In the genomic region with DNA sequence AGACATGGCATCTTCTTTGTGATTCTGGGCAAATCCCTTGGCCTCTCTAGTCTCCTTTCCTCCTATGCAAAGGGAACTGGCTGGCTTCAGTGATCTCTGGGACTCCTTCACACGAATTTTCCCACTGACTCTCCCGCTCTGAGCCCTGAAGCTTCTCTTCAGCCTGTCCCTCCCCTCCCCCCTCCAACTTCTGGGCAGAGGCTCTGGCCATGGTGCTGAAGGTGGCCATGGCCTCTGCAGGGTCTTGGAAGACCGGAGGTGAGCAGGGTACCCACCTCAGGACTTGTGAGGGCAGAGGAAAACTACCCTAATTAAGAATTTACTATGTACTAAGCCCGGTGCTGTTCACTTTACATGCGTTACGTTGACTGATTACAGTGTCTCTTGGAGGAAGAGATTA, we compare ENCODE assay signal across 1 cellular context.
TF ChIP-seq lines count a peak whose summit lies in the region.

No MANE protein-coding gene starts in this region.

TF ChIP-seq in HepG2, 621 proteins besides CTCF, POLR2A, EP300 and RAD21 (continued from another document and continues in another):
- TF ChIP-seq, protein P1, sequence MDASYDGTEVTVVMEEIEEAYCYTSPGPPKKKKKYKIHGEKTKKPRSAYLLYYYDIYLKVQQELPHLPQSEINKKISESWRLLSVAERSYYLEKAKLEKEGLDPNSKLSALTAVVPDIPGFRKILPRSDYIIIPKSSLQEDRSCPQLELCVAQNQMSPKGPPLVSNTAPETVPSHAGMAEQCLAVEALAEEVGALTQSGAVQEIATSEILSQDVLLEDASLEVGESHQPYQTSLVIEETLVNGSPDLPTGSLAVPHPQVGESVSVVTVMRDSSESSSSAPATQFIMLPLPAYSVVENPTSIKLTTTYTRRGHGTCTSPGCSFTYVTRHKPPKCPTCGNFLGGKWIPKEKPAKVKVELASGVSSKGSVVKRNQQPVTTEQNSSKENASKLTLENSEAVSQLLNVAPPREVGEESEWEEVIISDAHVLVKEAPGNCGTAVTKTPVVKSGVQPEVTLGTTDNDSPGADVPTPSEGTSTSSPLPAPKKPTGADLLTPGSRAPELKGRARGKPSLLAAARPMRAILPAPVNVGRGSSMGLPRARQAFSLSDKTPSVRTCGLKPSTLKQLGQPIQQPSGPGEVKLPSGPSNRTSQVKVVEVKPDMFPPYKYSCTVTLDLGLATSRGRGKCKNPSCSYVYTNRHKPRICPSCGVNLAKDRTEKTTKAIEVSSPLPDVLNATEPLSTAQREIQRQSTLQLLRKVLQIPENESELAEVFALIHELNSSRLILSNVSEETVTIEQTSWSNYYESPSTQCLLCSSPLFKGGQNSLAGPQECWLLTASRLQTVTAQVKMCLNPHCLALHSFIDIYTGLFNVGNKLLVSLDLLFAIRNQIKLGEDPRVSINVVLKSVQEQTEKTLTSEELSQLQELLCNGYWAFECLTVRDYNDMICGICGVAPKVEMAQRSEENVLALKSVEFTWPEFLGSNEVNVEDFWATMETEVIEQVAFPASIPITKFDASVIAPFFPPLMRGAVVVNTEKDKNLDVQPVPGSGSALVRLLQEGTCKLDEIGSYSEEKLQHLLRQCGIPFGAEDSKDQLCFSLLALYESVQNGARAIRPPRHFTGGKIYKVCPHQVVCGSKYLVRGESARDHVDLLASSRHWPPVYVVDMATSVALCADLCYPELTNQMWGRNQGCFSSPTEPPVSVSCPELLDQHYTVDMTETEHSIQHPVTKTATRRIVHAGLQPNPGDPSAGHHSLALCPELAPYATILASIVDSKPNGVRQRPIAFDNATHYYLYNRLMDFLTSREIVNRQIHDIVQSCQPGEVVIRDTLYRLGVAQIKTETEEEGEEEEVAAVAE (CRISPR knock-in tag; IDR thresholded peaks at IDR 0.05; ENCODE audit: borderline replicate concordance): peak; percentile 65; the same call in 1 of the 2 replicates
- TF ChIP-seq SRY (CRISPR knock-in tag; IDR thresholded peaks at IDR 0.05): peak; percentile 83; the same call in 1 of the 2 replicates
- TF ChIP-seq, protein P2, sequence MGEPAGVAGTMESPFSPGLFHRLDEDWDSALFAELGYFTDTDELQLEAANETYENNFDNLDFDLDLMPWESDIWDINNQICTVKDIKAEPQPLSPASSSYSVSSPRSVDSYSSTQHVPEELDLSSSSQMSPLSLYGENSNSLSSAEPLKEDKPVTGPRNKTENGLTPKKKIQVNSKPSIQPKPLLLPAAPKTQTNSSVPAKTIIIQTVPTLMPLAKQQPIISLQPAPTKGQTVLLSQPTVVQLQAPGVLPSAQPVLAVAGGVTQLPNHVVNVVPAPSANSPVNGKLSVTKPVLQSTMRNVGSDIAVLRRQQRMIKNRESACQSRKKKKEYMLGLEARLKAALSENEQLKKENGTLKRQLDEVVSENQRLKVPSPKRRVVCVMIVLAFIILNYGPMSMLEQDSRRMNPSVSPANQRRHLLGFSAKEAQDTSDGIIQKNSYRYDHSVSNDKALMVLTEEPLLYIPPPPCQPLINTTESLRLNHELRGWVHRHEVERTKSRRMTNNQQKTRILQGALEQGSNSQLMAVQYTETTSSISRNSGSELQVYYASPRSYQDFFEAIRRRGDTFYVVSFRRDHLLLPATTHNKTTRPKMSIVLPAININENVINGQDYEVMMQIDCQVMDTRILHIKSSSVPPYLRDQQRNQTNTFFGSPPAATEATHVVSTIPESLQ (CRISPR knock-in tag; conservative IDR thresholded peaks at IDR 0.05): 0 out of 2 replicates have a peak, but pooled peaks have one; percentile 68
- peak; percentile 59; the same call in 1 of the 2 replicates for TF ChIP-seq IRF2 (CRISPR knock-in tag; IDR thresholded peaks at IDR 0.05)
- TF ChIP-seq, protein P3, sequence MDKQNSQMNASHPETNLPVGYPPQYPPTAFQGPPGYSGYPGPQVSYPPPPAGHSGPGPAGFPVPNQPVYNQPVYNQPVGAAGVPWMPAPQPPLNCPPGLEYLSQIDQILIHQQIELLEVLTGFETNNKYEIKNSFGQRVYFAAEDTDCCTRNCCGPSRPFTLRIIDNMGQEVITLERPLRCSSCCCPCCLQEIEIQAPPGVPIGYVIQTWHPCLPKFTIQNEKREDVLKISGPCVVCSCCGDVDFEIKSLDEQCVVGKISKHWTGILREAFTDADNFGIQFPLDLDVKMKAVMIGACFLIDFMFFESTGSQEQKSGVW (CRISPR knock-in tag; IDR thresholded peaks at IDR 0.05; ENCODE audit: borderline replicate concordance): 0 out of 2 replicates have a peak, but pooled peaks have one; percentile 64
- peak; percentile 63; the same call in 1 of the 2 replicates for TF ChIP-seq KLF6 (CRISPR knock-in tag; IDR thresholded peaks at IDR 0.05)
- TF ChIP-seq, protein P4, sequence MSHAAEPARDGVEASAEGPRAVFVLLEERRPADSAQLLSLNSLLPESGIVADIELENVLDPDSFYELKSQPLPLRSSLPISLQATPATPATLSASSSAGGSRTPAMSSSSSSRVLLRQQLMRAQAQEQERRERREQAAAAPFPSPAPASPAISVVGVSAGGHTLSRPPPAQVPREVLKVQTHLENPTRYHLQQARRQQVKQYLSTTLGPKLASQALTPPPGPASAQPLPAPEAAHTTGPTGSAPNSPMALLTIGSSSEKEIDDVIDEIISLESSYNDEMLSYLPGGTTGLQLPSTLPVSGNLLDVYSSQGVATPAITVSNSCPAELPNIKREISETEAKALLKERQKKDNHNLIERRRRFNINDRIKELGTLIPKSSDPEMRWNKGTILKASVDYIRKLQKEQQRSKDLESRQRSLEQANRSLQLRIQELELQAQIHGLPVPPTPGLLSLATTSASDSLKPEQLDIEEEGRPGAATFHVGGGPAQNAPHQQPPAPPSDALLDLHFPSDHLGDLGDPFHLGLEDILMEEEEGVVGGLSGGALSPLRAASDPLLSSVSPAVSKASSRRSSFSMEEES (CRISPR knock-in tag; IDR thresholded peaks at IDR 0.05): peak; percentile 57; the same call in 1 of the 2 replicates
- peak; percentile 33; the same call in 1 of the 2 replicates for TF ChIP-seq NFKB2 (CRISPR knock-in tag; IDR thresholded peaks at IDR 0.05; ENCODE audit: borderline replicate concordance)
- peak; percentile 59; the same call in 1 of the 2 replicates for TF ChIP-seq ZSCAN21 (CRISPR knock-in tag; IDR thresholded peaks at IDR 0.05; ENCODE audit: borderline replicate concordance)
- TF ChIP-seq RXRB (CRISPR knock-in tag; IDR thresholded peaks at IDR 0.05; ENCODE audit: borderline replicate concordance): 0 out of 2 replicates have a peak, but pooled peaks have one; percentile 48
- peak; percentile 49; the same call in 1 of the 2 replicates for TF ChIP-seq KDM2A (CRISPR knock-in tag; IDR thresholded peaks at IDR 0.05; ENCODE audit: borderline replicate concordance, low read depth)
- TF ChIP-seq, protein P5, sequence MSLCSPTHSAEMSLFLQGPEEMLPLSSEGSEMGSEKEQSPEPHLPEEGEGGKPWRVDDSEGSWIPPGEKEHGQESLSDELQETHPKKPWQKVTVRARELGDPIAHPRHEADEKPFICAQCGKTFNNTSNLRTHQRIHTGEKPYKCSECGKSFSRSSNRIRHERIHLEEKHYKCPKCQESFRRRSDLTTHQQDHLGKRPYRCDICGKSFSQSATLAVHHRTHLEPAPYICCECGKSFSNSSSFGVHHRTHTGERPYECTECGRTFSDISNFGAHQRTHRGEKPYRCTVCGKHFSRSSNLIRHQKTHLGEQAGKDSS (CRISPR knock-in tag; IDR thresholded peaks at IDR 0.05; ENCODE audit: borderline replicate concordance, low read depth): 0 out of 2 replicates have a peak, but pooled peaks have one; percentile 45
- TF ChIP-seq SOX13 (IDR thresholded peaks at IDR 0.05): no peak
- TF ChIP-seq SOX13 (CRISPR knock-in tag; conservative IDR thresholded peaks at IDR 0.05 in 1 of 2, IDR thresholded peaks at IDR 0.05 in 1 of 2): peak in 1 of 2 experiments; percentile 49; a peak in 2 of 4 replicates
- TF ChIP-seq FOXK1 (CRISPR knock-in tag; IDR thresholded peaks at IDR 0.05; ENCODE audit: borderline replicate concordance, low read depth): peak; percentile 44; the same call in 1 of the 2 replicates
- TF ChIP-seq MAFF (IDR thresholded peaks at IDR 0.05; ENCODE audit: low read depth, low read length): no peak
- peak; percentile 35; the same call in 1 of the 2 replicates for TF ChIP-seq YEATS2 (CRISPR knock-in tag; IDR thresholded peaks at IDR 0.05; ENCODE audit: borderline replicate concordance)
- TF ChIP-seq, protein P6, sequence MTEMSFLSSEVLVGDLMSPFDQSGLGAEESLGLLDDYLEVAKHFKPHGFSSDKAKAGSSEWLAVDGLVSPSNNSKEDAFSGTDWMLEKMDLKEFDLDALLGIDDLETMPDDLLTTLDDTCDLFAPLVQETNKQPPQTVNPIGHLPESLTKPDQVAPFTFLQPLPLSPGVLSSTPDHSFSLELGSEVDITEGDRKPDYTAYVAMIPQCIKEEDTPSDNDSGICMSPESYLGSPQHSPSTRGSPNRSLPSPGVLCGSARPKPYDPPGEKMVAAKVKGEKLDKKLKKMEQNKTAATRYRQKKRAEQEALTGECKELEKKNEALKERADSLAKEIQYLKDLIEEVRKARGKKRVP (CRISPR knock-in tag; IDR thresholded peaks at IDR 0.05): 0 out of 4 replicates have a peak, but pooled peaks of 1 of the 2 experiments have one; percentile 20
- TF ChIP-seq, protein P7, sequence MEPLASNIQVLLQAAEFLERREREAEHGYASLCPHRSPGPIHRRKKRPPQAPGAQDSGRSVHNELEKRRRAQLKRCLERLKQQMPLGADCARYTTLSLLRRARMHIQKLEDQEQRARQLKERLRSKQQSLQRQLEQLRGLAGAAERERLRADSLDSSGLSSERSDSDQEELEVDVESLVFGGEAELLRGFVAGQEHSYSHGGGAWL (CRISPR knock-in tag; IDR thresholded peaks at IDR 0.05): peak; percentile 83; the same call in 1 of the 2 replicates
- TF ChIP-seq MEF2D (CRISPR knock-in tag; IDR thresholded peaks at IDR 0.05): peak; percentile 81
- TF ChIP-seq, protein P8, sequence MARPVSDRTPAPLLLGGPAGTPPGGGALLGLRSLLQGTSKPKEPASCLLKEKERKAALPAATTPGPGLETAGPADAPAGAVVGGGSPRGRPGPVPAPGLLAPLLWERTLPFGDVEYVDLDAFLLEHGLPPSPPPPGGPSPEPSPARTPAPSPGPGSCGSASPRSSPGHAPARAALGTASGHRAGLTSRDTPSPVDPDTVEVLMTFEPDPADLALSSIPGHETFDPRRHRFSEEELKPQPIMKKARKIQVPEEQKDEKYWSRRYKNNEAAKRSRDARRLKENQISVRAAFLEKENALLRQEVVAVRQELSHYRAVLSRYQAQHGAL (CRISPR knock-in tag; IDR thresholded peaks at IDR 0.05; ENCODE audit: not compliant biosample characterization): no peak
- peak; percentile 86 for TF ChIP-seq SALL1 (CRISPR knock-in tag; IDR thresholded peaks at IDR 0.05)
- peak; percentile 74 for TF ChIP-seq HES4 (CRISPR knock-in tag; IDR thresholded peaks at IDR 0.05; ENCODE audit: borderline replicate concordance)
- peak; percentile 67; the same call in 1 of the 2 replicates for TF ChIP-seq WIZ (CRISPR knock-in tag; IDR thresholded peaks at IDR 0.05)
- no peak; the same call in 1 of the 2 replicates for TF ChIP-seq GPN1 (CRISPR knock-in tag; IDR thresholded peaks at IDR 0.05; ENCODE audit: borderline replicate concordance)
- TF ChIP-seq ZC3H13 (CRISPR knock-in tag; IDR thresholded peaks at IDR 0.05): peak; percentile 35; the same call in 1 of the 2 replicates
- peak; percentile 83 for TF ChIP-seq ERF (CRISPR knock-in tag; IDR thresholded peaks at IDR 0.05)
- peak; percentile 64 for TF ChIP-seq SAP130 (CRISPR knock-in tag; IDR thresholded peaks at IDR 0.05; ENCODE audit: low read depth)
- 0 out of 2 replicates have a peak, but pooled peaks have one; percentile 36 for TF ChIP-seq ZNF335 (CRISPR knock-in tag; IDR thresholded peaks at IDR 0.05)
- TF ChIP-seq ZNF296 (CRISPR knock-in tag; conservative IDR thresholded peaks at IDR 0.05): no peak
- TF ChIP-seq RBM39 (IDR thresholded peaks at IDR 0.05; ENCODE audit: low read depth, low read length, poor library complexity, severe bottlenecking): no peak
- TF ChIP-seq ZNF878 (CRISPR knock-in tag; IDR thresholded peaks at IDR 0.05): peak; percentile 56; the same call in 1 of the 2 replicates
- TF ChIP-seq, protein P9, sequence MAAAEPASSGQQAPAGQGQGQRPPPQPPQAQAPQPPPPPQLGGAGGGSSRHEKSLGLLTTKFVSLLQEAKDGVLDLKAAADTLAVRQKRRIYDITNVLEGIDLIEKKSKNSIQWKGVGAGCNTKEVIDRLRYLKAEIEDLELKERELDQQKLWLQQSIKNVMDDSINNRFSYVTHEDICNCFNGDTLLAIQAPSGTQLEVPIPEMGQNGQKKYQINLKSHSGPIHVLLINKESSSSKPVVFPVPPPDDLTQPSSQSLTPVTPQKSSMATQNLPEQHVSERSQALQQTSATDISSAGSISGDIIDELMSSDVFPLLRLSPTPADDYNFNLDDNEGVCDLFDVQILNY (CRISPR knock-in tag; conservative IDR thresholded peaks at IDR 0.05): 0 out of 2 replicates have a peak, but pooled peaks have one; percentile 57
- TF ChIP-seq, protein P10, sequence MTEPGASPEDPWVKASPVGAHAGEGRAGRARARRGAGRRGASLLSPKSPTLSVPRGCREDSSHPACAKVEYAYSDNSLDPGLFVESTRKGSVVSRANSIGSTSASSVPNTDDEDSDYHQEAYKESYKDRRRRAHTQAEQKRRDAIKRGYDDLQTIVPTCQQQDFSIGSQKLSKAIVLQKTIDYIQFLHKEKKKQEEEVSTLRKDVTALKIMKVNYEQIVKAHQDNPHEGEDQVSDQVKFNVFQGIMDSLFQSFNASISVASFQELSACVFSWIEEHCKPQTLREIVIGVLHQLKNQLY (CRISPR knock-in tag; IDR thresholded peaks at IDR 0.05): 0 out of 2 replicates have a peak, but pooled peaks have one; percentile 16
- TF ChIP-seq, protein P11, sequence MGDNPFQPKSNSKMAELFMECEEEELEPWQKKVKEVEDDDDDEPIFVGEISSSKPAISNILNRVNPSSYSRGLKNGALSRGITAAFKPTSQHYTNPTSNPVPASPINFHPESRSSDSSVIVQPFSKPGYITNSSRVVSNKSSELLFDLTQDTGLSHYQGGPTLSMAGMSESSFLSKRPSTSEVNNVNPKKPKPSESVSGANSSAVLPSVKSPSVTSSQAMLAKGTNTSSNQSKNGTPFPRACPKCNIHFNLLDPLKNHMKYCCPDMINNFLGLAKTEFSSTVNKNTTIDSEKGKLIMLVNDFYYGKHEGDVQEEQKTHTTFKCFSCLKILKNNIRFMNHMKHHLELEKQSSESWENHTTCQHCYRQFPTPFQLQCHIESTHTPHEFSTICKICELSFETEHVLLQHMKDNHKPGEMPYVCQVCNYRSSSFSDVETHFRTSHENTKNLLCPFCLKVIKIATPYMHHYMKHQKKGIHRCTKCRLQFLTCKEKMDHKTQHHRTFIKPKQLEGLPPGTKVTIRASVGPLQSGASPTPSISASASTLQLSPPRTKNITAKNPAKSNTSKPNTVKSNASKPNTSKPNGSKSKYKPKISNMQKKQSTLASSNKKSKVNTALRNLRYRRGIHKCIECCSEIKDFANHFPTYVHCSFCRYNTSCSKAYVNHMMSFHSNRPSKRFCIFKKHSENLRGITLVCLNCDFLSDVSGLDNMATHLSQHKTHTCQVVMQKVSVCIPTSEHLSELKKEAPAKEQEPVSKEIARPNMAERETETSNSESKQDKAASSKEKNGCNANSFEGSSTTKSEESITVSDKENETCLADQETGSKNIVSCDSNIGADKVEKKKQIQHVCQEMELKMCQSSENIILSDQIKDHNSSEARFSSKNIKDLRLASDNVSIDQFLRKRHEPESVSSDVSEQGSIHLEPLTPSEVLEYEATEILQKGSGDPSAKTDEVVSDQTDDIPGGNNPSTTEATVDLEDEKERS (CRISPR knock-in tag; IDR thresholded peaks at IDR 0.05): 0 out of 2 replicates have a peak, but pooled peaks have one; percentile 47
